ENCODE assay signal across 13 cellular contexts in genomic region chr1:243447342-243447741, GRCh38.
DNase-seq lines count a peak whose midpoint lies in the region; FAIRE-seq and TF ChIP-seq lines count a peak whose summit lies in the region.
"Had no signal": no experiment of that assay in that cellular context is flagged by ENCODE, and none has a peak within 500 bp of the region (broad histone marks: within the 10 kb centered on the region; RNA-seq: fewer than 3 reads in every experiment).

No MANE protein-coding gene starts in this region.

- peaks cover 2% of the 10 kb centered on the region for H3K27me3 Mint-ChIP-seq in neural progenitor cell (ENCODE audit: insufficient read depth, low read depth)

- H3K9me3 ChIP-seq in keratinocyte (ENCODE audit: control insufficient read depth, low read depth, low read length), result no peaks in the 10 kb centered on the region
- peaks cover 0 to 3% of the 10 kb centered on the region in 2 donors for H3K9me3 ChIP-seq in neuronal stem cell (replicated peaks in 1 of 2; ENCODE audit: control insufficient read depth in 2 of 2, insufficient read depth in 1 of 2, low read depth in 1 of 2, low read length in 2 of 2)
- H3K9me3 ChIP-seq in neural progenitor cell (ENCODE audit: low read depth), result no peaks in the 10 kb centered on the region
- H3K9me3 ChIP-seq in uterus, result no peaks in the 10 kb centered on the region

- no peaks in the 10 kb centered on the region for H4K20me1 ChIP-seq in keratinocyte (ENCODE audit: control insufficient read depth, extremely low read depth, insufficient read depth, low read length)
- H4K20me1 ChIP-seq in neural progenitor cell (ENCODE audit: low read depth), result no peaks in the 10 kb centered on the region

- H3F3A ChIP-seq in neural progenitor cell (ENCODE audit: low read depth), result no peaks in the 10 kb centered on the region

- H3K4ac ChIP-seq in neuronal stem cell (ENCODE audit: low read length), result no peak overlapping the region

- H2BK5ac ChIP-seq in neuronal stem cell (ENCODE audit: low read length), result no peak overlapping the region

- no peak for TF ChIP-seq POLR2A in uterus (IDR thresholded peaks at IDR 0.05)

- H3K36me3 Mint-ChIP-seq in neural progenitor cell, result no peaks in the 10 kb centered on the region

- H3K18ac ChIP-seq in neuronal stem cell (ENCODE audit: low read length), result no peak overlapping the region

- no peak overlapping the region for H3K4me3 Mint-ChIP-seq in neural progenitor cell

- H3K4me3 ChIP-seq in keratinocyte (ENCODE audit: control insufficient read depth in 2 of 3, extremely low read depth in 1 of 3, insufficient read depth in 2 of 3, low read depth in 1 of 3, low read length in 3 of 3) (no peak overlapping the region), neuronal stem cell (ENCODE audit: low read length in 2 of 2) (no peak overlapping the region), neural progenitor cell (no peak overlapping the region), uterus (no peak overlapping the region)
- H3K4me3 ChIP-seq: PC-9 had no signal

- H3K27ac ChIP-seq in keratinocyte (ENCODE audit: control insufficient read depth, insufficient read depth, low read length), result peak overlapping the region; percentile 17
- no peak overlapping the region for H3K27ac ChIP-seq in neuronal stem cell (replicated peaks; ENCODE audit: low read length)
- H3K27ac ChIP-seq in neural progenitor cell, result no peak overlapping the region
- no peak overlapping the region for H3K27ac ChIP-seq in uterus
- H3K27ac ChIP-seq: PC-9 had no signal

- H3K36me3 ChIP-seq in keratinocyte (ENCODE audit: control insufficient read depth in 2 of 2, extremely low read depth in 1 of 2, insufficient read depth in 2 of 2, low read length in 2 of 2) (peaks cover 0 to 2% of the 10 kb centered on the region in 2 experiments), neuronal stem cell (replicated peaks in 1 of 2; ENCODE audit: control insufficient read depth in 2 of 2, insufficient read depth in 2 of 2, low read length in 2 of 2) (no peaks in the 10 kb centered on the region), neural progenitor cell (no peaks in the 10 kb centered on the region), uterus (no peaks in the 10 kb centered on the region)

- no peak overlapping the region for H4K91ac ChIP-seq in neuronal stem cell (ENCODE audit: low read depth, low read length, poor library complexity)

- H2AFZ ChIP-seq in keratinocyte (ENCODE audit: control insufficient read depth, low read length) (no peak overlapping the region), neuronal stem cell (ENCODE audit: low read length) (no peak overlapping the region), neural progenitor cell (replicated peaks) (no peak overlapping the region)
- H2AFZ ChIP-seq: PC-9 had no signal

- intact Hi-C loops in uterus (cut with DNase I; ENCODE audit: low total_unique reads), result no loop called here

- no peak overlapping the region for H4K8ac ChIP-seq in neuronal stem cell (ENCODE audit: low read depth, low read length)

- no peak overlapping the region for H2AK5ac ChIP-seq in neuronal stem cell (ENCODE audit: low read depth, low read length)

- DNase-seq in AG09319 (ENCODE audit: extremely low read depth, low read depth), result peak; percentile 28
- DNase-seq in H4 (ENCODE audit: low spot score), result peak; percentile 25
- DNase-seq in amniotic epithelial cell (ENCODE audit: low read depth), result peak; percentile 87
- peak; percentile 11 for DNase-seq in keratinocyte (ENCODE audit: low read depth, low spot score)
- no peak for DNase-seq in neuronal stem cell (ENCODE audit: low spot score)
- DNase-seq in neural progenitor cell (ENCODE audit: low spot score), result no peak
- DNase-seq in stimulated activated naive CD4-positive, alpha-beta T cell treated with Interleukin-2 at 50 U/mL for 16 hours (lab: John Stamatoyannopoulos, UW), result no peak
- no peak for DNase-seq in uterus
- DNase-seq: activated T-cell treated with anti-CD3 and anti-CD28 coated beads, Interleukin-2, amount 50 U/mL, for 48 hours; NCI-H187 treated with DMSO at 0.1 percent for 48 hours; PC-9; T1000 had no signal

- peaks cover 2% of the 10 kb centered on the region for H3K9me3 Mint-ChIP-seq in neural progenitor cell

- peaks cover 8% of the 10 kb centered on the region for H3K4me1 ChIP-seq in keratinocyte (ENCODE audit: control insufficient read depth, extremely low read depth, insufficient read depth, low read length)
- peaks cover 7 to 11% of the 10 kb centered on the region in 2 donors for H3K4me1 ChIP-seq in neuronal stem cell (ENCODE audit: control insufficient read depth in 2 of 2, insufficient read depth in 1 of 2, low read depth in 1 of 2, low read length in 2 of 2)
- peaks cover 8% of the 10 kb centered on the region for H3K4me1 ChIP-seq in neural progenitor cell
- H3K4me1 ChIP-seq in uterus, result no peaks in the 10 kb centered on the region

- no CpG with 5 or more reads among the region's 3 CpGs for WGBS in neuronal stem cell (ENCODE audit: extremely low coverage in 2 of 2, insufficient read length in 2 of 2, insufficient replicate concordance in 1 of 2), 2 donors

- no peak overlapping the region for H2BK12ac ChIP-seq in neuronal stem cell (ENCODE audit: low read length)

- H2BK15ac ChIP-seq in neuronal stem cell (ENCODE audit: low read length), result no peak overlapping the region

- H3K79me1 ChIP-seq in neuronal stem cell (ENCODE audit: low read depth, low read length), result no peaks in the 10 kb centered on the region

- H3K4me2 ChIP-seq in keratinocyte (ENCODE audit: control insufficient read depth, extremely low read depth, insufficient read depth, low read depth, low read length), result peak overlapping the region; percentile 23
- H3K4me2 ChIP-seq in neuronal stem cell (ENCODE audit: insufficient read depth, low read length, poor library complexity, severe bottlenecking), result no peak overlapping the region
- H3K4me2 ChIP-seq in neural progenitor cell, result no peak overlapping the region
- H3K4me2 ChIP-seq: PC-9 had no signal

- FAIRE-seq in keratinocyte (lab: Jason Lieb, UNC), result peak; percentile 51
- FAIRE-seq: D721Med had no signal

- H3K4me1 Mint-ChIP-seq in neural progenitor cell, result peaks cover 15% of the 10 kb centered on the region

- dilution Hi-C loops in keratinocyte (cut with MboI; ENCODE audit: extremely low pct_ligation_motif_present, low sequenced_read_pairs), result no loop called here

- TF ChIP-seq CTCF in AG09319 (IDR thresholded peaks at IDR 0.05; ENCODE audit: low read depth, low read length), result no peak
- TF ChIP-seq CTCF in keratinocyte (optimal IDR thresholded peaks at IDR 0.05 in 1 of 3, IDR thresholded peaks at IDR 0.05 in 1 of 3, conservative IDR thresholded peaks at IDR 0.05 in 1 of 3; ENCODE audit: extremely low read depth in 1 of 3, insufficient read depth in 2 of 3, low read length in 3 of 3), result no peak
- no peak for TF ChIP-seq CTCF in neural progenitor cell (IDR thresholded peaks at IDR 0.05)
- no peak for TF ChIP-seq CTCF in uterus (IDR thresholded peaks at IDR 0.05)

- H3K14ac ChIP-seq in neuronal stem cell (ENCODE audit: low read length), result no peak overlapping the region

- H3K79me2 ChIP-seq in keratinocyte (ENCODE audit: control insufficient read depth, insufficient read depth, low read length), result no peaks in the 10 kb centered on the region
- no peaks in the 10 kb centered on the region for H3K79me2 ChIP-seq in neural progenitor cell (ENCODE audit: low read depth)

- no peak overlapping the region for H2BK120ac ChIP-seq in neuronal stem cell (ENCODE audit: low read depth, low read length)

- H3K27ac Mint-ChIP-seq in neural progenitor cell, result no peak overlapping the region

- no peak overlapping the region for H3K23ac ChIP-seq in neuronal stem cell (ENCODE audit: low read depth, low read length, poor library complexity)

- H3K9me1 ChIP-seq in keratinocyte (ENCODE audit: control insufficient read depth, extremely low read depth, insufficient read depth, low read length), result no peaks in the 10 kb centered on the region

- no peaks in the 10 kb centered on the region for H3K27me3 ChIP-seq in keratinocyte (ENCODE audit: control insufficient read depth, extremely low read depth, insufficient read depth, low read length)
- H3K27me3 ChIP-seq in neuronal stem cell (ENCODE audit: control insufficient read depth in 3 of 3, insufficient read depth in 3 of 3, low read depth in 1 of 3, low read length in 3 of 3), result no peaks in the 10 kb centered on the region
- H3K27me3 ChIP-seq in neural progenitor cell, result no peaks in the 10 kb centered on the region
- H3K27me3 ChIP-seq in uterus, result no peaks in the 10 kb centered on the region

- H3K9ac ChIP-seq in keratinocyte (ENCODE audit: control insufficient read depth, extremely low read depth, insufficient read depth, low read length) (no peak overlapping the region), neuronal stem cell (ENCODE audit: low read depth, low read length, poor library complexity) (no peak overlapping the region), neural progenitor cell (no peak overlapping the region)

Comparison
In these comparisons a context has a peak if more than half of its experiments do, and no peak if none do; other contexts are left out.
1. DNase-seq: peak in AG09319 (single experiment), H4 (single experiment), amniotic epithelial cell (single experiment) and keratinocyte (single experiment); none in neuronal stem cell (single experiment), neural progenitor cell (single experiment), stimulated activated naive CD4-positive, alpha-beta T cell treated with Interleukin-2 at 50 U/mL for 16 hours (single experiment) and uterus (0 of 2).